Comparison of ENCODE assay signal across 13 cellular contexts in the genomic region with DNA sequence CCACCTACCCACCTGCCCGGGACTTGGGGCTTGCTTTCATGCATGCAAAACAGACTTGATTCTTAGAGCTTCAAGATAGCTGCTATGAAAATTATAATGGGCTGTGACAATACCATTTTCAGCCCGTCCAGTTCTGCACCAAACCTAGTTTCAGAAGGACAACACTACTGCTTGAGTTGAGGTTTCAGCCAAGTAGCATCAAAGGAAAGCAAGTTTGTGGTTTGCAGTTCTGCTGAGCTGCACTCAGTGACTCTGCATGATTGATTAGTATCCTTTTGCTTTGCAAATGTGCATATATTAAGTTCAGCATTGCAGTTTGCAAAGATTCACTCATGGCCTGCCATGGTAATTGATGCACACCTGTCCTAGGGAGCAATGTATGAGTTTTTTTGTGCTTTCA.
DNase-seq lines count a peak whose midpoint lies in the region; ATAC-seq and TF ChIP-seq lines count a peak whose summit lies in the region.
"Had no signal": no experiment of that assay in that cellular context is flagged by ENCODE, and none has a peak within 500 bp of the region (broad histone marks: within the 10 kb centered on the region; RNA-seq: fewer than 3 reads in every experiment).

No MANE protein-coding gene starts in this region.

- no peaks in the 10 kb centered on the region for H3K4me1 ChIP-seq in upper lobe of left lung
- H3K4me1 ChIP-seq: Caco-2 had no signal

- TF ChIP-seq EP300 in upper lobe of left lung (IDR thresholded peaks at IDR 0.05): no peak

- in situ Hi-C loops in astrocyte of the spinal cord (cut with HindIII; ENCODE audit: low sequenced_read_pairs): no loop called here

- ATAC-seq in GM18868 (IDR thresholded peaks at IDR 0.05; ENCODE audit: unreplicated experiment) (peak; percentile 96), GM21576 (IDR thresholded peaks at IDR 0.05; ENCODE audit: unreplicated experiment) (peak; percentile 92), HG03139 (IDR thresholded peaks at IDR 0.05; ENCODE audit: unreplicated experiment) (peak; percentile 92), upper lobe of left lung (ENCODE audit: low FRiP score in 2 of 2) (no peak)
- ATAC-seq: mucosa of descending colon had no signal

- DNase-seq in astrocyte of the spinal cord (ENCODE audit: low read depth, low spot score): peak; percentile 32
- DNase-seq in NCI-H1436 (lab: John Stamatoyannopoulos, UW): no peak
- DNase-seq in upper lobe of left lung: no peak
- DNase-seq in activated effector memory CD4-positive, alpha-beta T cell treated with Interleukin-2 at 50 U/mL for 16 hours: no peak
- no peak for DNase-seq in activated CD8-positive, alpha-beta memory T cell treated with anti-CD3 and anti-CD28 coated beads, Interleukin-2, amount 50 U/mL, for 4 hours
- DNase-seq: Caco-2, GM23248, hypothalamus, mucosa of descending colon, OCI-M1 had no signal

- H3K9me3 ChIP-seq in upper lobe of left lung: no peaks in the 10 kb centered on the region
- H3K9me3 ChIP-seq: Caco-2, mucosa of descending colon had no signal

- no peak for TF ChIP-seq CTCF in astrocyte of the spinal cord (IDR thresholded peaks at IDR 0.05; ENCODE audit: low read depth, low read length)
- TF ChIP-seq CTCF in upper lobe of left lung (IDR thresholded peaks at IDR 0.05): no peak

- H3K4me3 ChIP-seq in astrocyte of the spinal cord (ENCODE audit: low read depth, low read length): no peak overlapping the region
- no peak overlapping the region for H3K4me3 ChIP-seq in upper lobe of left lung
- H3K4me3 ChIP-seq: GM23248, mucosa of descending colon had no signal

- no peak for TF ChIP-seq POLR2A in upper lobe of left lung (IDR thresholded peaks at IDR 0.05)

- H3K36me3 ChIP-seq in upper lobe of left lung: no peaks in the 10 kb centered on the region

- H3K27ac ChIP-seq in upper lobe of left lung: no peak overlapping the region
- H3K27ac ChIP-seq: GM23248 had no signal

- 63 to 88% methylated on average over 1 to 2 of the region's 2 CpGs for WGBS in upper lobe of left lung, 2 donors

- H3K27me3 ChIP-seq in upper lobe of left lung: no peaks in the 10 kb centered on the region

Comparison
In these comparisons a context has a peak if more than half of its experiments do, and no peak if none do; other contexts are left out.
1. ATAC-seq: peak in GM18868 (single experiment), GM21576 (single experiment) and HG03139 (single experiment); none in upper lobe of left lung (0 of 2).